In the genomic region with DNA sequence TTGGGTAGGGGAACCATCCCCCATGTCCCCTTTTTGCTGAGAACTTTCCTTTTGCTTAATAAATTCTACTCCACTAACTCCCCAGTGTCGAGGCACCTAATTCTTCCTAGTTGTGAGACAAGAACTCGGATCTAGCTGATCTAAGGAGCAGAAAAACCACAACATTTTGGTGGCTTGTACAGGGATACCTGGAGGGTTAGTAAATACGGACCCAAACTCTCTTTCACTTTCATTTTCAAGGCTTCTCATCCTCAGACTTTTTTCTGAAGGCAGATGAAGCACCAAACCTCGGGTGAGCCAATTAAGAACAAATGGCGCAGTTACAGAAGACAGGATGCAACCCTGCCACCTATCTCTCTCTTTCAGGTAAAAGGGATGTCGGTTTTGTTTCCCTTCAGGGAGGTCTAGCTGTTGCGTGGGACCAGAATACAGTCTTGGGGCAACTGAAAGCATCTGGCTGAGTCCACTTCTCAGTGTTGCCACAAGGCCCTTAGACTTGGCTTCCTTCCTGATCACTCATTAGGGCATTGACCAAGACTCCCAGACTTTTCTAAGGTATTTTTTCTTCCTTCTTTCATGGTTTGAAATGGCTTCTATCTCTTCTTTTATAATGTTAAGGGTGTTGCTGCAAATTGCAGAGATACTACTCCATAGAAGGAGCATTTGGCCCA, we compare ENCODE assay signal across 15 cellular contexts. TPM values are rescaled to one million over a fixed set of nuclear protein-coding genes. Genes with fewer than 3 reads are reported as not detected.
A peak's percentile ranks its signal among the peaks of the same experiment; 100 is the strongest.
DNase-seq lines count a peak whose midpoint lies in the region; ATAC-seq and TF ChIP-seq lines count a peak whose summit lies in the region.
"Had no signal": no experiment of that assay in that cellular context is flagged by ENCODE, and none has a peak within 500 bp of the region (broad histone marks: within the 10 kb centered on the region; RNA-seq: fewer than 3 reads in every experiment).

No MANE protein-coding gene starts in this region.

- no peak overlapping the region for H2BK15ac ChIP-seq in mesenchymal stem cell (ENCODE audit: low read depth, poor library complexity, severe bottlenecking)

- no peak overlapping the region for H3K9ac ChIP-seq in mesenchymal stem cell (ENCODE audit: low read length)

- H3K27me3 ChIP-seq in SJSA1 (replicated peaks), result no peaks in the 10 kb centered on the region
- no peaks in the 10 kb centered on the region for H3K27me3 ChIP-seq in mesenchymal stem cell (ENCODE audit: control insufficient read depth in 1 of 2, insufficient read depth in 1 of 2, low read length in 2 of 2)
- H3K27me3 ChIP-seq in right atrium auricular region, result no peaks in the 10 kb centered on the region
- H3K27me3 ChIP-seq: vagina had no signal

- H2BK120ac ChIP-seq in mesenchymal stem cell (ENCODE audit: low read depth, low read length), result no peak overlapping the region

- H3K79me1 ChIP-seq in mesenchymal stem cell (replicated peaks; ENCODE audit: low read length, poor library complexity, severe bottlenecking), result no peaks in the 10 kb centered on the region

- H3K36me3 Mint-ChIP-seq in activated CD8-positive, alpha-beta memory T cell treated with anti-CD3 and anti-CD28 coated beads, Interleukin-2, amount 10 ng/mL, durations not matched to agents 7 days and 5 days, result peaks cover 1% of the 10 kb centered on the region

- no peak overlapping the region for H2AK5ac ChIP-seq in mesenchymal stem cell (ENCODE audit: low read length, severe bottlenecking)

- peak overlapping the region; percentile 21 for H3K27ac Mint-ChIP-seq in activated CD8-positive, alpha-beta memory T cell treated with anti-CD3 and anti-CD28 coated beads, Interleukin-2, amount 10 ng/mL, durations not matched to agents 7 days and 5 days

- peak; percentile 20 for ATAC-seq in activated CD8-positive, alpha-beta memory T cell treated with anti-CD3 and anti-CD28 coated beads, Interleukin-2, amount 10 ng/mL, durations not matched to agents 7 days and 5 days
- ATAC-seq in GM19467 (IDR thresholded peaks at IDR 0.05; ENCODE audit: unreplicated experiment), result peak; percentile 55

- no peaks in the 10 kb centered on the region for H3K27me3 Mint-ChIP-seq in activated CD8-positive, alpha-beta memory T cell treated with anti-CD3 and anti-CD28 coated beads, Interleukin-2, amount 10 ng/mL, durations not matched to agents 7 days and 5 days

- H3K27ac ChIP-seq in SJSA1, result no peak overlapping the region
- H3K27ac ChIP-seq in mesenchymal stem cell (ENCODE audit: low read length, poor library complexity, severe bottlenecking), result no peak overlapping the region
- H3K27ac ChIP-seq in right atrium auricular region, result no peak overlapping the region
- H3K27ac ChIP-seq: vagina had no signal

- H4K8ac ChIP-seq in mesenchymal stem cell (ENCODE audit: low read length), result no peak overlapping the region

- H3K9me3 ChIP-seq in SJSA1 (replicated peaks) (no peaks in the 10 kb centered on the region), mesenchymal stem cell (ENCODE audit: control insufficient read depth, low read length) (no peaks in the 10 kb centered on the region), right atrium auricular region (no peaks in the 10 kb centered on the region)
- H3K9me3 ChIP-seq: vagina had no signal

- H4K91ac ChIP-seq in mesenchymal stem cell (ENCODE audit: low read length), result no peak overlapping the region

- peak overlapping the region; percentile 18; the same call in 1 of the 2 replicates for H3K4me3 ChIP-seq in SJSA1
- H3K4me3 ChIP-seq in mesenchymal stem cell (ENCODE audit: insufficient read depth in 1 of 2, low read depth in 1 of 2, low read length in 2 of 2), result peak overlapping the region in 1 of 2 experiments; percentile 41
- H3K4me3 ChIP-seq in right atrium auricular region, result no peak overlapping the region
- H3K4me3 ChIP-seq: vagina had no signal

- no peak for DNase-seq in activated CD8-positive, alpha-beta memory T cell treated with anti-CD3 and anti-CD28 coated beads, Interleukin-2, amount 10 ng/mL, durations not matched to agents 7 days and 5 days
- DNase-seq in activated CD8-positive, alpha-beta memory T cell treated with anti-CD3 and anti-CD28 coated beads for 24 hours, result no peak
- DNase-seq in SJSA1 (ENCODE audit: low read depth in 1 of 2, low spot score in 2 of 2), result no peak
- peak; percentile 22 for DNase-seq in mesenchymal stem cell
- no peak for DNase-seq in NCI-H146 treated with DMSO at 0.1 percent for 48 hours (lab: John Stamatoyannopoulos, UW; ENCODE audit: unreplicated experiment)
- no peak for DNase-seq in Kasumi-1 (lab: John Stamatoyannopoulos, UW)
- DNase-seq in right atrium auricular region (ENCODE audit: low spot score), result no peak
- DNase-seq: activated CD8-positive, alpha-beta memory T cell treated with anti-CD3 and anti-CD28 coated beads, Interleukin-2, amount 50 U/mL, for 4 hours; NCI-H2171 treated with DMSO at 0.1 percent for 48 hours; NK-92 treated with Interleukin-12 subunit alpha and Interleukin-12 subunit beta, amount 100 ng/mL, for 24 hours; occipital lobe; stimulated activated naive CD4-positive, alpha-beta T cell had no signal

- H2BK12ac ChIP-seq in mesenchymal stem cell (ENCODE audit: low read length in 2 of 2), result no peak overlapping the region

- CTCF ChIA-PET in activated CD8-positive, alpha-beta memory T cell treated with anti-CD3 and anti-CD28 coated beads, Interleukin-2, amount 10 ng/mL, durations not matched to agents 7 days and 5 days (lab: Charles Lee), result interaction anchor here (1.2 kb wide), 1 partner anchor 8 kb away, joined by 5 read pairs; no protein-coding TSS in a partner anchor

- no peak for TF ChIP-seq CTCF in right atrium auricular region (IDR thresholded peaks at IDR 0.05)

- peak overlapping the region; percentile 52 for H3K4me3 Mint-ChIP-seq in activated CD8-positive, alpha-beta memory T cell treated with anti-CD3 and anti-CD28 coated beads, Interleukin-2, amount 10 ng/mL, durations not matched to agents 7 days and 5 days

- WGBS in mesenchymal stem cell, result 85% methylated on average over 7 of the region's 7 CpGs

- H2BK5ac ChIP-seq in mesenchymal stem cell (ENCODE audit: low read depth, low read length, poor library complexity, severe bottlenecking), result no peak overlapping the region

- no peak overlapping the region for H3K4me2 ChIP-seq in mesenchymal stem cell (ENCODE audit: low read length, poor library complexity, severe bottlenecking)

- H3K23ac ChIP-seq in mesenchymal stem cell (ENCODE audit: low read length in 2 of 2), result no peak overlapping the region

- peaks cover 9% of the 10 kb centered on the region for H3K4me1 Mint-ChIP-seq in activated CD8-positive, alpha-beta memory T cell treated with anti-CD3 and anti-CD28 coated beads, Interleukin-2, amount 10 ng/mL, durations not matched to agents 7 days and 5 days

- no peak overlapping the region for H2AFZ ChIP-seq in mesenchymal stem cell (ENCODE audit: low read depth, low read length)

- H3K4me1 ChIP-seq in SJSA1 (replicated peaks) (no peaks in the 10 kb centered on the region), mesenchymal stem cell (ENCODE audit: control insufficient read depth, insufficient read depth, low read depth, low read length) (no peaks in the 10 kb centered on the region), right atrium auricular region (no peaks in the 10 kb centered on the region)
- H3K4me1 ChIP-seq: vagina had no signal

- H3K14ac ChIP-seq in mesenchymal stem cell (ENCODE audit: low read length in 2 of 2), result no peak overlapping the region

- H3K18ac ChIP-seq in mesenchymal stem cell (ENCODE audit: low read depth in 1 of 2, low read length in 2 of 2), result no peak overlapping the region

- peaks cover 2% of the 10 kb centered on the region for H3K9me3 Mint-ChIP-seq in activated CD8-positive, alpha-beta memory T cell treated with anti-CD3 and anti-CD28 coated beads, Interleukin-2, amount 10 ng/mL, durations not matched to agents 7 days and 5 days (ENCODE audit: low read depth)

- H3K4ac ChIP-seq in mesenchymal stem cell (ENCODE audit: low read depth in 1 of 2, low read length in 2 of 2), result no peak overlapping the region

- H3K36me3 ChIP-seq in SJSA1 (no peaks in the 10 kb centered on the region), mesenchymal stem cell (ENCODE audit: control insufficient read depth in 1 of 2, insufficient read depth in 2 of 2, low read depth in 1 of 2, low read length in 2 of 2) (no peaks in the 10 kb centered on the region), right atrium auricular region (no peaks in the 10 kb centered on the region)
- H3K36me3 ChIP-seq: vagina had no signal

RNA-seq across cellular contexts. Expression of gene HTR1B, which starts 11.1 kb away (rescaled TPM):
- not detected for total RNA-seq in activated CD8-positive, alpha-beta memory T cell treated with anti-CD3 and anti-CD28 coated beads, Interleukin-2, amount 10 ng/mL, durations not matched to agents 7 days and 5 days
- not detected in 2 replicates for total RNA-seq in SJSA1 (2014; rRNA removed; shearing (Covaris generic))
- 3.3 TPM for polyA plus RNA-seq in mesenchymal stem cell (2013, experiment 1 of 2)
- 3.7 TPM for polyA plus RNA-seq in mesenchymal stem cell (2013, experiment 2 of 2)
- not detected for total RNA-seq in right atrium auricular region
- total RNA-seq: skeletal muscle tissue, vagina had no signal
